In genomic region chr6:151292974-151293373, GRCh38 we compare ENCODE assay signal across 16 cellular contexts. TPM values are rescaled to one million over a fixed set of nuclear protein-coding genes. Genes with fewer than 3 reads are reported as not detected.
DNase-seq lines count a peak whose midpoint lies in the region; ATAC-seq, FAIRE-seq and TF ChIP-seq lines count a peak whose summit lies in the region.
"Had no signal": no experiment of that assay in that cellular context is flagged by ENCODE, and none has a peak within 500 bp of the region (broad histone marks: within the 10 kb centered on the region; RNA-seq: fewer than 3 reads in every experiment).

No MANE protein-coding gene starts in this region.

- DNase-seq in AG09319 (ENCODE audit: extremely low read depth, low read depth) (peak; percentile 65), adipocyte (ENCODE audit: low read depth) (peak; percentile 82), fibroblast of villous mesenchyme (ENCODE audit: low read depth) (peak; percentile 94), sciatic nerve (ENCODE audit: low spot score) (no peak), H54 (ENCODE audit: insufficient read length, low spot score) (no peak), SK-N-DZ (ENCODE audit: low spot score) (no peak)
- no peak for DNase-seq in activated CD8-positive, alpha-beta memory T cell treated with anti-CD3 and anti-CD28 coated beads, Interleukin-2, amount 10 ng/mL, durations not matched to agents 7 days and 5 days
- no peak for DNase-seq in central memory CD4-positive, alpha-beta T cell
- DNase-seq: activated CD4-positive, CD25-positive, alpha-beta regulatory T cell; activated naive CD4-positive, alpha-beta T cell treated with anti-CD3 and anti-CD28 coated beads, Interleukin-2, amount 50 U/mL, for 16 hours; kidney glomerular epithelial cell; stimulated activated CD4-positive, alpha-beta T cell treated with anti-CD3 and anti-CD28 coated beads, Interleukin-1b, Interleukin-23, amount 100 ng/mL, for 48 hours; T-helper 17 cell; testis had no signal

- CTCF ChIA-PET in activated CD8-positive, alpha-beta memory T cell treated with anti-CD3 and anti-CD28 coated beads, Interleukin-2, amount 10 ng/mL, durations not matched to agents 7 days and 5 days (lab: Charles Lee): interaction anchor here (0.9 kb wide), 1 partner anchor 32 kb away, joined by 3 read pairs; no protein-coding TSS in a partner anchor

- no peaks in the 10 kb centered on the region for H3K9me3 ChIP-seq in adipocyte (ENCODE audit: control insufficient read depth, low read length)
- H3K9me3 ChIP-seq: testis had no signal

- no peak for TF ChIP-seq POLR2A in H54 (IDR thresholded peaks at IDR 0.05; ENCODE audit: low read depth, low read length)

- H3K4me3 Mint-ChIP-seq in activated CD8-positive, alpha-beta memory T cell treated with anti-CD3 and anti-CD28 coated beads, Interleukin-2, amount 10 ng/mL, durations not matched to agents 7 days and 5 days: no peak overlapping the region
- H3K4me3 Mint-ChIP-seq: central memory CD8-positive, alpha-beta T cell; T-helper 17 cell had no signal

- no peaks in the 10 kb centered on the region for H3K9me3 Mint-ChIP-seq in activated CD8-positive, alpha-beta memory T cell treated with anti-CD3 and anti-CD28 coated beads, Interleukin-2, amount 10 ng/mL, durations not matched to agents 7 days and 5 days (ENCODE audit: low read depth)
- H3K9me3 Mint-ChIP-seq: central memory CD8-positive, alpha-beta T cell had no signal

- no peak overlapping the region for H3K27ac Mint-ChIP-seq in activated CD8-positive, alpha-beta memory T cell treated with anti-CD3 and anti-CD28 coated beads, Interleukin-2, amount 10 ng/mL, durations not matched to agents 7 days and 5 days
- H3K27ac Mint-ChIP-seq: T-helper 17 cell had no signal

- peaks cover 31% of the 10 kb centered on the region for H3K4me1 ChIP-seq in adipocyte (ENCODE audit: control insufficient read depth, insufficient read depth, low read length)

- intact Hi-C loops in sciatic nerve (cut with DNase I): no loop called here

- TF ChIP-seq CTCF in AG09319 (IDR thresholded peaks at IDR 0.05; ENCODE audit: low read depth, low read length): no peak
- TF ChIP-seq CTCF in fibroblast of villous mesenchyme (IDR thresholded peaks at IDR 0.05; ENCODE audit: insufficient read depth, low read depth, low read length): no peak

- H3K9ac ChIP-seq in adipocyte (ENCODE audit: low read length): no peak overlapping the region

- H3K4me1 Mint-ChIP-seq in activated CD8-positive, alpha-beta memory T cell treated with anti-CD3 and anti-CD28 coated beads, Interleukin-2, amount 10 ng/mL, durations not matched to agents 7 days and 5 days: peaks cover 20% of the 10 kb centered on the region

- H3K4me3 ChIP-seq in adipocyte (ENCODE audit: low read length) (peak overlapping the region; percentile 3), fibroblast of villous mesenchyme (ENCODE audit: low read depth, low read length) (no peak overlapping the region)
- H3K4me3 ChIP-seq: testis had no signal

- peaks cover 91% of the 10 kb centered on the region for H3K27me3 Mint-ChIP-seq in activated CD8-positive, alpha-beta memory T cell treated with anti-CD3 and anti-CD28 coated beads, Interleukin-2, amount 10 ng/mL, durations not matched to agents 7 days and 5 days

- peak; percentile 44 for ATAC-seq in sciatic nerve
- no peak for ATAC-seq in activated CD8-positive, alpha-beta memory T cell treated with anti-CD3 and anti-CD28 coated beads, Interleukin-2, amount 10 ng/mL, durations not matched to agents 7 days and 5 days
- ATAC-seq: T-helper 17 cell had no signal

- no peaks in the 10 kb centered on the region for H3K36me3 Mint-ChIP-seq in activated CD8-positive, alpha-beta memory T cell treated with anti-CD3 and anti-CD28 coated beads, Interleukin-2, amount 10 ng/mL, durations not matched to agents 7 days and 5 days

- FAIRE-seq in H54 (lab: Jason Lieb, UNC): no peak
- FAIRE-seq: HTR-8/SVneo had no signal

- H3K36me3 ChIP-seq in adipocyte (ENCODE audit: control insufficient read depth, insufficient read depth, low read length, severe bottlenecking): no peaks in the 10 kb centered on the region

- H3K27me3 ChIP-seq in adipocyte (replicated peaks; ENCODE audit: control insufficient read depth, insufficient read depth, low read length): no peaks in the 10 kb centered on the region
- H3K27me3 ChIP-seq: testis had no signal

RNA-seq across cellular contexts. Expression of gene AKAP12, which starts 53.2 kb away (rescaled TPM):
- total RNA-seq in fibroblast of villous mesenchyme (99.5 and 123 TPM in 2 replicates), sciatic nerve (142 TPM)
- 57.6 and 58.4 TPM in 2 replicates for polyA plus RNA-seq in SK-N-DZ (2014; cell fraction: cytosol; rRNA removed)
- polyA plus RNA-seq in SK-N-DZ (2014; cell fraction: nucleus; rRNA removed): 40.2 and 47.6 TPM in 2 replicates
- total RNA-seq in activated CD8-positive, alpha-beta memory T cell treated with anti-CD3 and anti-CD28 coated beads, Interleukin-2, amount 10 ng/mL, durations not matched to agents 7 days and 5 days: under 1 TPM; 0.75 to 0.85 TPM

Comparison
In these comparisons a context has a peak if more than half of its experiments do, and no peak if none do; other contexts are left out.
1. DNase-seq: peak in AG09319 (single experiment), adipocyte (single experiment) and fibroblast of villous mesenchyme (single experiment); none in sciatic nerve (single experiment), H54 (single experiment), SK-N-DZ (single experiment), activated CD8-positive, alpha-beta memory T cell treated with anti-CD3 and anti-CD28 coated beads, Interleukin-2, amount 10 ng/mL, durations not matched to agents 7 days and 5 days (single experiment) and central memory CD4-positive, alpha-beta T cell (single experiment).
2. RNA of gene AKAP12, which starts 53.2 kb away (total RNA-seq): 142 TPM in sciatic nerve (single experiment) and 99.5 to 123 TPM in fibroblast of villous mesenchyme; 0.75 to 0.85 TPM in activated CD8-positive, alpha-beta memory T cell treated with anti-CD3 and anti-CD28 coated beads, Interleukin-2, amount 10 ng/mL, durations not matched to agents 7 days and 5 days; every median in the first group is over 10 times any median in the second.